21 cellular contexts compared by ENCODE assay signal in the genomic region with DNA sequence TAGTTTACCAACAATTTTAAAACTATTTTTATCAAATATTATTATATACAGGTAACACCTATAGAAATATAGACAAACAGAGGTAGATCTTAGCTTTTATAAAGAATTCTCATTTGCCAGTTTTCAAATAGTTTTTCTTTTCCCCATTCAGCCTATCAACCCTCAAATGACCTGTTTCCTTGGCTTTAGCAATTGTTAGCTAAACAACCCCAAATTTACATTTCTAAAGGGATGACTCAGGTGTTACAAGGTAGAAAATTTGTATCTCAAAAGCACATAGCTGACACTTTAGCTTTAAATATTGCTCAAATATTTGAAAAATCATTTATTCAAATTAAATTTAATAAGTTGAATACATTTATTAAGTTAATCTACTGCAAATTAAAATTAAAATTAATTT.
"Had no signal": no experiment of that assay in that cellular context is flagged by ENCODE, and none has a peak within 500 bp of the region (broad histone marks: within the 10 kb centered on the region; RNA-seq: fewer than 3 reads in every experiment).

No MANE protein-coding gene starts in this region.

- H3K9me3 ChIP-seq: SK-N-SH had no signal

- DNase-seq: KBM-7, MV-4-11, NCI-H1048, NCI-H1105, NCI-H1417, NCI-H1436 treated with DMSO at 0.1 percent for 48 hours, NCI-H1694 treated with DMSO at 0.1 percent for 48 hours, NCI-H1930, NCI-H2081, NCI-H2107, NCI-H226, NCI-H446, NCI-H510A, NCI-H524 treated with DMSO at 0.1 percent for 48 hours, NCI-H69, NCI-H774, Right ventricle myocardium superior, RPMI8226, SK-N-SH, SW 1271 had no signal

- H3K9me2 ChIP-seq: SK-N-SH had no signal

- H3K27ac ChIP-seq: HL-60 had no signal

- H3K9ac ChIP-seq: SK-N-SH had no signal

- H3K4me2 ChIP-seq: SK-N-SH had no signal
